ENCODE assay signal across 18 cellular contexts in genomic region chr7:73829505-73829904, GRCh38. TPM values are rescaled to one million over a fixed set of nuclear protein-coding genes. Genes with fewer than 3 reads are reported as not detected.
DNase-seq lines count a peak whose midpoint lies in the region; ATAC-seq, FAIRE-seq and TF ChIP-seq lines count a peak whose summit lies in the region.
"Had no signal": no experiment of that assay in that cellular context is flagged by ENCODE, and none has a peak within 500 bp of the region (broad histone marks: within the 10 kb centered on the region; RNA-seq: fewer than 3 reads in every experiment).

No MANE protein-coding gene starts in this region.

- H3K27ac ChIP-seq in CD4-positive, CD25-positive, alpha-beta regulatory T cell (ENCODE audit: insufficient read depth, low read length, poor library complexity, severe bottlenecking), result no peak overlapping the region
- H3K27ac ChIP-seq in pancreas (peak overlapping the region in 3 of 4 donors; percentile 85 to 98 (median 98)), brain microvascular endothelial cell (no peak overlapping the region)

- H3K9me3 ChIP-seq in CD4-positive, CD25-positive, alpha-beta regulatory T cell (ENCODE audit: control insufficient read depth in 2 of 2, low read length in 2 of 2), result no peaks in the 10 kb centered on the region
- H3K9me3 ChIP-seq in pancreas, result no peaks in the 10 kb centered on the region
- H3K9me3 ChIP-seq: stomach had no signal

- H3K27me3 ChIP-seq in CD4-positive, CD25-positive, alpha-beta regulatory T cell (ENCODE audit: control insufficient read depth, insufficient read depth, low read length), result no peaks in the 10 kb centered on the region
- H3K27me3 ChIP-seq in pancreas (no peaks in the 10 kb centered on the region), brain microvascular endothelial cell (replicated peaks) (no peaks in the 10 kb centered on the region)

- FAIRE-seq in pancreas (lab: Jason Lieb, UNC), result no peak

- DNase-seq in CD4-positive, CD25-positive, alpha-beta regulatory T cell, result no peak
- peak; percentile 58 for DNase-seq in LoVo (ENCODE audit: low spot score)
- no peak for DNase-seq in glutamatergic neuron
- no peak for DNase-seq in pancreas
- DNase-seq in brain microvascular endothelial cell, result no peak
- DNase-seq in DMS153 treated with DMSO at 0.1 percent for 48 hours (lab: John Stamatoyannopoulos, UW; ENCODE audit: unreplicated experiment), result no peak
- DNase-seq in stimulated activated naive CD8-positive, alpha-beta T cell treated with anti-CD3 and anti-CD28 coated beads, Interleukin-15, amount 100 ng/mL, for 72 hours, result no peak
- DNase-seq in NCI-H2227 treated with DMSO at 0.1 percent for 48 hours (lab: John Stamatoyannopoulos, UW), result no peak
- DNase-seq: activated CD4-positive, alpha-beta memory T cell treated with anti-CD3 and anti-CD28 coated beads for 36 hours; cortex of kidney; HCEC 1CT; hypothalamus; NCI-H1694; stomach had no signal

- no peak for ATAC-seq in CD4-positive, CD25-positive, alpha-beta regulatory T cell (ENCODE audit: low read depth in 2 of 2)
- ATAC-seq in pancreas, result no peak
- no peak for ATAC-seq in stimulated activated naive CD8-positive, alpha-beta T cell treated with anti-CD3 and anti-CD28 coated beads, Interleukin-15, amount 100 ng/mL, for 72 hours
- ATAC-seq: activated T-helper 17 cell treated with anti-CD3 and anti-CD28 coated beads, Interleukin-2, amount 50 U/mL, for 72 hours had no signal

- 54% methylated on average over 6 to 7 of the region's 7 CpGs for WGBS in pancreas, 2 donors

- peaks cover 14 to 40% (median 29%) of the 10 kb centered on the region in 4 donors for H3K4me1 Mint-ChIP-seq in CD4-positive, CD25-positive, alpha-beta regulatory T cell
- peaks cover 9% of the 10 kb centered on the region for H3K4me1 Mint-ChIP-seq in glutamatergic neuron (ENCODE audit: low read depth, unreplicated experiment)
- H3K4me1 Mint-ChIP-seq in stimulated activated naive CD8-positive, alpha-beta T cell treated with anti-CD3 and anti-CD28 coated beads, Interleukin-15, amount 100 ng/mL, for 72 hours, result peaks cover 33% of the 10 kb centered on the region

- in situ Hi-C loops in brain microvascular endothelial cell (cut with HindIII; ENCODE audit: low pct_ligation_motif_present, low sequenced_read_pairs), result no loop called here

- no peak overlapping the region for H3K4me3 ChIP-seq in CD4-positive, CD25-positive, alpha-beta regulatory T cell (ENCODE audit: low read depth, low read length)
- no peak overlapping the region for H3K4me3 ChIP-seq in pancreas
- H3K4me3 ChIP-seq in brain microvascular endothelial cell (ENCODE audit: low read depth, low read length), result no peak overlapping the region
- H3K4me3 ChIP-seq: stomach had no signal

- peak overlapping the region; percentile 15 to 89 (median 35) for H3K27ac Mint-ChIP-seq in CD4-positive, CD25-positive, alpha-beta regulatory T cell
- H3K27ac Mint-ChIP-seq in glutamatergic neuron (ENCODE audit: unreplicated experiment), result peak overlapping the region; percentile 33
- H3K27ac Mint-ChIP-seq in stimulated activated naive CD8-positive, alpha-beta T cell treated with anti-CD3 and anti-CD28 coated beads, Interleukin-15, amount 100 ng/mL, for 72 hours, result no peak overlapping the region
- H3K27ac Mint-ChIP-seq: activated CD4-positive, alpha-beta memory T cell treated with anti-CD3 and anti-CD28 coated beads for 36 hours; activated T-helper 17 cell treated with anti-CD3 and anti-CD28 coated beads, Interleukin-2, amount 50 U/mL, for 72 hours; T-helper 2 cell treated with Interferon-gamma antibody and Interleukin-4, amounts not matched to agents 5 μg/mL and 100 μg/mL, for 36 hours had no signal

- TF ChIP-seq CTCF in glutamatergic neuron (IDR thresholded peaks at IDR 0.05; ENCODE audit: partially characterized antibody, unreplicated experiment) (no peak), pancreas (IDR thresholded peaks at IDR 0.05) (no peak), brain microvascular endothelial cell (IDR thresholded peaks at IDR 0.05; ENCODE audit: low read depth, low read length, missing control alignments) (no peak)

- peaks cover 5% of the 10 kb centered on the region for H3K27me3 Mint-ChIP-seq in CD4-positive, CD25-positive, alpha-beta regulatory T cell
- peaks cover 4% of the 10 kb centered on the region for H3K27me3 Mint-ChIP-seq in glutamatergic neuron (ENCODE audit: unreplicated experiment)
- peaks cover 41% of the 10 kb centered on the region for H3K27me3 Mint-ChIP-seq in stimulated activated naive CD8-positive, alpha-beta T cell treated with anti-CD3 and anti-CD28 coated beads, Interleukin-15, amount 100 ng/mL, for 72 hours
- H3K27me3 Mint-ChIP-seq: activated CD4-positive, alpha-beta memory T cell treated with anti-CD3 and anti-CD28 coated beads for 36 hours had no signal

- peaks cover 26% of the 10 kb centered on the region for H3K4me1 ChIP-seq in CD4-positive, CD25-positive, alpha-beta regulatory T cell (ENCODE audit: control insufficient read depth, insufficient read depth, low read length, poor library complexity, severe bottlenecking)
- H3K4me1 ChIP-seq in pancreas, result peaks cover 31 to 56% (median 38%) of the 10 kb centered on the region in 3 donors

- H3K36me3 ChIP-seq in CD4-positive, CD25-positive, alpha-beta regulatory T cell (ENCODE audit: control insufficient read depth, insufficient read depth, low read length), result no peaks in the 10 kb centered on the region
- H3K36me3 ChIP-seq in pancreas (no peaks in the 10 kb centered on the region), brain microvascular endothelial cell (replicated peaks) (no peaks in the 10 kb centered on the region)
- H3K36me3 ChIP-seq: stomach had no signal

- H3K9me3 Mint-ChIP-seq in CD4-positive, CD25-positive, alpha-beta regulatory T cell, result peaks cover 0 to 2% (median 0%) of the 10 kb centered on the region in 7 donors
- peaks cover 7% of the 10 kb centered on the region for H3K9me3 Mint-ChIP-seq in glutamatergic neuron (ENCODE audit: unreplicated experiment)
- no peaks in the 10 kb centered on the region for H3K9me3 Mint-ChIP-seq in stimulated activated naive CD8-positive, alpha-beta T cell treated with anti-CD3 and anti-CD28 coated beads, Interleukin-15, amount 100 ng/mL, for 72 hours
- H3K9me3 Mint-ChIP-seq: activated CD4-positive, alpha-beta memory T cell treated with anti-CD3 and anti-CD28 coated beads for 36 hours; activated T-helper 17 cell treated with anti-CD3 and anti-CD28 coated beads, Interleukin-2, amount 50 U/mL, for 72 hours; T-helper 2 cell treated with Interferon-gamma antibody and Interleukin-4, amounts not matched to agents 5 μg/mL and 100 μg/mL, for 36 hours had no signal

- peak overlapping the region in 1 of 4 donors; percentile 41 for H3K4me3 Mint-ChIP-seq in CD4-positive, CD25-positive, alpha-beta regulatory T cell
- no peak overlapping the region for H3K4me3 Mint-ChIP-seq in glutamatergic neuron (ENCODE audit: unreplicated experiment)
- no peak overlapping the region for H3K4me3 Mint-ChIP-seq in stimulated activated naive CD8-positive, alpha-beta T cell treated with anti-CD3 and anti-CD28 coated beads, Interleukin-15, amount 100 ng/mL, for 72 hours
- H3K4me3 Mint-ChIP-seq: activated CD4-positive, alpha-beta memory T cell treated with anti-CD3 and anti-CD28 coated beads for 36 hours; T-helper 2 cell treated with Interferon-gamma antibody and Interleukin-4, amounts not matched to agents 5 μg/mL and 100 μg/mL, for 36 hours had no signal

- H3K36me3 Mint-ChIP-seq in CD4-positive, CD25-positive, alpha-beta regulatory T cell, result no peaks in the 10 kb centered on the region
- no peaks in the 10 kb centered on the region for H3K36me3 Mint-ChIP-seq in glutamatergic neuron (ENCODE audit: unreplicated experiment)
- H3K36me3 Mint-ChIP-seq: activated CD4-positive, alpha-beta memory T cell treated with anti-CD3 and anti-CD28 coated beads for 36 hours had no signal

- intact Hi-C loops in pancreas (cut with DNase I), result no loop called here

RNA-seq across cellular contexts. Expression of gene CLDN4, which starts 1.3 kb away (rescaled TPM):
- total RNA-seq in CD4-positive, CD25-positive, alpha-beta regulatory T cell, result 0.79 TPM
- under 1 TPM; 0.10 to 0.63 (median 0.23) TPM for polyA plus RNA-seq in CD4-positive, CD25-positive, alpha-beta regulatory T cell
- total RNA-seq in glutamatergic neuron (ENCODE audit: unreplicated experiment) (0.54 TPM), pancreas (100 to 1,000 TPM in 2 of 6 donors, 10 to 100 TPM in 4; 47.8 to 150 (median 65.1) TPM)
- polyA plus RNA-seq in pancreas, result 10 to 100 TPM; 73.1 to 75.2 TPM

RNA-seq across cellular contexts. Expression of gene METTL27, which starts 12.8 kb away (rescaled TPM):
- total RNA-seq in CD4-positive, CD25-positive, alpha-beta regulatory T cell, result 2.9 TPM
- 10 to 100 TPM in 2 of 4 donors, 1 to 10 TPM in 2; 1.1 to 29.1 (median 11.9) TPM for polyA plus RNA-seq in CD4-positive, CD25-positive, alpha-beta regulatory T cell
- total RNA-seq in glutamatergic neuron (ENCODE audit: unreplicated experiment), result 2.9 TPM
- 10 to 100 TPM in 1 of 6 donors, 1 to 10 TPM in 5; 3.0 to 11.2 (median 4.7) TPM for total RNA-seq in pancreas
- 1 to 10 TPM; 5.6 to 6.6 TPM for polyA plus RNA-seq in pancreas

RNA-seq across cellular contexts. Expression of gene TMEM270, which starts 31.5 kb away (rescaled TPM):
- total RNA-seq in CD4-positive, CD25-positive, alpha-beta regulatory T cell, result not detected
- under 1 TPM in 1 of 4 donors, not detected in 3; 0.34 TPM for polyA plus RNA-seq in CD4-positive, CD25-positive, alpha-beta regulatory T cell
- total RNA-seq in glutamatergic neuron (ENCODE audit: unreplicated experiment) (not detected), pancreas (under 1 TPM in 1 of 6 donors, not detected in 5; 0.25 TPM)
- under 1 TPM in 1 of 2 donors, not detected in 1; 0.31 TPM for polyA plus RNA-seq in pancreas
- total RNA-seq: activated CD4-positive, alpha-beta memory T cell treated with anti-CD3 and anti-CD28 coated beads for 36 hours; activated T-helper 17 cell treated with anti-CD3 and anti-CD28 coated beads, Interleukin-2, amount 50 U/mL, for 72 hours; LHCN-M2; lower leg skin; stomach had no signal
- polyA plus RNA-seq: stomach had no signal

RNA-seq across cellular contexts. Expression of gene CLDN3, which starts 59.4 kb away (rescaled TPM):
- total RNA-seq in CD4-positive, CD25-positive, alpha-beta regulatory T cell, result not detected
- not detected for polyA plus RNA-seq in CD4-positive, CD25-positive, alpha-beta regulatory T cell
- total RNA-seq in glutamatergic neuron (ENCODE audit: unreplicated experiment) (not detected), pancreas (10 to 100 TPM; 42.9 to 62.0 (median 48.3) TPM)
- 100 to 1,000 TPM; 110 to 122 TPM for polyA plus RNA-seq in pancreas
- total RNA-seq: activated CD4-positive, alpha-beta memory T cell treated with anti-CD3 and anti-CD28 coated beads for 36 hours; activated T-helper 17 cell treated with anti-CD3 and anti-CD28 coated beads, Interleukin-2, amount 50 U/mL, for 72 hours; LHCN-M2 had no signal

Comparison
In these comparisons a context has a peak if more than half of its experiments do, and no peak if none do; other contexts are left out.
1. H3K27ac ChIP-seq: peak in pancreas (3 of 4); none in CD4-positive, CD25-positive, alpha-beta regulatory T cell (single experiment) and brain microvascular endothelial cell (single experiment).
2. H3K27ac Mint-ChIP-seq: peak in CD4-positive, CD25-positive, alpha-beta regulatory T cell (3 of 3) and glutamatergic neuron (single experiment); none in stimulated activated naive CD8-positive, alpha-beta T cell treated with anti-CD3 and anti-CD28 coated beads, Interleukin-15, amount 100 ng/mL, for 72 hours (0 of 2).
3. RNA of gene CLDN4, which starts 1.3 kb away (total RNA-seq): 47.8 to 150 TPM in pancreas; 0.79 TPM in CD4-positive, CD25-positive, alpha-beta regulatory T cell (single experiment) and 0.54 TPM in glutamatergic neuron (single experiment); every median in the first group is over 10 times any median in the second.